Comparison of ENCODE assay signal across 8 cellular contexts in genomic region chr17:2025220-2025621, GRCh38. TPM values are rescaled to one million over a fixed set of nuclear protein-coding genes. Genes with fewer than 3 reads are reported as not detected.
DNase-seq lines count a peak whose midpoint lies in the region; ATAC-seq and TF ChIP-seq lines count a peak whose summit lies in the region.

TSS of gene RTN4RL1 (minus strand) at chr17:2025334. CDS start at chr17:2024865, 469 bp downstream.

- no peaks in the 10 kb centered on the region for H3K36me3 ChIP-seq in Caco-2 (ENCODE audit: control insufficient read depth, insufficient read depth, low read length)
- H3K36me3 ChIP-seq in MG63 = no peaks in the 10 kb centered on the region; the same call in 1 of the 2 replicates

- H3K4me3 ChIP-seq in Caco-2 (ENCODE audit: low read depth, low read length) (peak within 1 kb of the TSS; percentile 59), MG63 (peak within 1 kb of the TSS; percentile 44)

- ATAC-seq in GM21786 (IDR thresholded peaks at IDR 0.05; ENCODE audit: unreplicated experiment) = no peak

- H3K27me3 ChIP-seq in Caco-2 (replicated peaks; ENCODE audit: control insufficient read depth, insufficient read depth, low read length) (peaks cover 6% of the 10 kb centered on the region), MG63 (no peaks in the 10 kb centered on the region)

- peak in 1 of 2 experiments; percentile 1 for TF ChIP-seq CTCF in Caco-2 (IDR thresholded peaks at IDR 0.05; ENCODE audit: insufficient read depth in 1 of 2, low read depth in 1 of 2, low read length in 1 of 2, severe bottlenecking in 1 of 2, unreplicated experiment in 1 of 2)
- no peak for TF ChIP-seq CTCF in VCaP (conservative IDR thresholded peaks at IDR 0.05)
- no peak for TF ChIP-seq CTCF in MCF 10A (IDR thresholded peaks at IDR 0.05; ENCODE audit: unreplicated experiment)

- CTCF ChIA-PET in Caco-2 (lab: Charles Lee) = interaction anchor here (0.7 to 4.3 kb wide), 10 partner anchors 13 to 143 kb away, joined by 3 to 185 read pairs (median 5); no protein-coding TSS in a partner anchor
- CTCF ChIA-PET in MCF 10A (lab: Yijun Ruan, JAX) = interaction anchor here (0.5 to 7.4 kb wide), 23 partner anchors 15 to 1803 kb away, joined by 3 to 124 read pairs (median 4); no protein-coding TSS in a partner anchor

- peaks cover 18% of the 10 kb centered on the region; the same call in 1 of the 2 replicates for H3K4me1 ChIP-seq in Caco-2

- H3K27ac Mint-ChIP-seq in Caco-2 (ENCODE audit: unreplicated experiment) = no peak within 1 kb of the TSS
- no peak within 1 kb of the TSS for H3K27ac Mint-ChIP-seq in MCF 10A (ENCODE audit: low read depth, unreplicated experiment)
- no peak within 1 kb of the TSS for H3K27ac Mint-ChIP-seq in immature natural killer cell

- H3K36me3 Mint-ChIP-seq in Caco-2 (ENCODE audit: insufficient read depth, unreplicated experiment) = peaks cover 11% of the 10 kb centered on the region
- no peaks in the 10 kb centered on the region for H3K36me3 Mint-ChIP-seq in MCF 10A (ENCODE audit: insufficient read depth, unreplicated experiment)
- H3K36me3 Mint-ChIP-seq in immature natural killer cell = no peaks in the 10 kb centered on the region

- peaks cover 8% of the 10 kb centered on the region for H3K27me3 Mint-ChIP-seq in Caco-2 (ENCODE audit: insufficient read depth, unreplicated experiment)
- no peaks in the 10 kb centered on the region for H3K27me3 Mint-ChIP-seq in MCF 10A (ENCODE audit: insufficient read depth, unreplicated experiment)
- peaks cover 9 to 17% (median 15%) of the 10 kb centered on the region in 3 donors for H3K27me3 Mint-ChIP-seq in immature natural killer cell (ENCODE audit: low read depth in 3 of 3)

- intact Hi-C loops in Caco-2 (cut with micrococcal nuclease; ENCODE audit: unreplicated experiment) (no loop called here), MCF 10A (cut with micrococcal nuclease) (loop anchor here (1.0 to 5.0 kb wide), 3 partner anchors 44 to 308 kb away; no protein-coding TSS in a partner anchor)

- no TSS peak for BruUV-seq in Caco-2 (replicated peaks; lab: Mats Ljungman, UMichigan)
- no TSS peak for BruUV-seq in MCF 10A (replicated peaks; lab: Mats Ljungman, UMichigan)

- H3K9me3 Mint-ChIP-seq in Caco-2 (ENCODE audit: unreplicated experiment) (no peaks in the 10 kb centered on the region), MCF 10A (ENCODE audit: unreplicated experiment) (no peaks in the 10 kb centered on the region), immature natural killer cell (no peaks in the 10 kb centered on the region)

- POLR2A ChIA-PET in Caco-2 (lab: Charles Lee) (no interaction called here), MCF 10A (lab: Yijun Ruan, JAX) (interaction anchor here (0.6 to 4.9 kb wide), 21 partner anchors 13 to 925 kb away, joined by 3 to 50 read pairs (median 4); partner anchors contain the start of genes OVCA2, RPA1 and SMYD4)

- H3K4me1 Mint-ChIP-seq in Caco-2 (ENCODE audit: low read depth, unreplicated experiment) (peaks cover 6% of the 10 kb centered on the region), MCF 10A (ENCODE audit: insufficient read depth, unreplicated experiment) (peaks cover 5% of the 10 kb centered on the region), immature natural killer cell (peaks cover 18 to 23% of the 10 kb centered on the region in 2 donors)

- H3K4me3 Mint-ChIP-seq in Caco-2 (ENCODE audit: unreplicated experiment) (peak within 1 kb of the TSS; percentile 69), MCF 10A (ENCODE audit: unreplicated experiment) (peak within 1 kb of the TSS; percentile 78), immature natural killer cell (peak within 1 kb of the TSS; percentile 73 to 84 (median 79))

- H3K9me3 ChIP-seq in Caco-2 (no peaks in the 10 kb centered on the region), MG63 (no peaks in the 10 kb centered on the region)

- DNase-seq in Caco-2 = peak; percentile 67 to 69
- peak; percentile 68 for DNase-seq in MG63
- DNase-seq in MCF 10A (ENCODE audit: unreplicated experiment) = peak; percentile 82
- DNase-seq in immature natural killer cell = peak; percentile 34 to 47 (median 44)
- peak; percentile 79 for DNase-seq in stimulated activated CD4-positive, alpha-beta T cell treated with anti-CD3 and anti-CD28 coated beads, Interleukin-15, amount 100 ng/mL, for 24 hours
- DNase-seq in RKO (ENCODE audit: low spot score) = no peak

- peak within 1 kb of the TSS; percentile 47; the same call in 1 of the 2 replicates for H3K27ac ChIP-seq in VCaP

RNA-seq across cellular contexts. Expression of gene RTN4RL1, which starts in this region (rescaled TPM):
- 0.54 and 0.60 TPM in 2 replicates for total RNA-seq in Caco-2 (2022)
- total RNA-seq in MG63 (2014; rRNA removed; shearing (Covaris generic); ENCODE audit: low replicate concordance) = 4.9 and 8.9 TPM in 2 replicates
- total RNA-seq in MCF 10A (2022) = 2.9 and 3.6 TPM in 2 replicates
- polyA plus RNA-seq in immature natural killer cell = under 1 TPM in 1 of 3 donors, not detected in 2; 0.37 TPM

Comparison
In these comparisons a context has a peak if more than half of its experiments do, and no peak if none do; other contexts are left out.
1. Peak in DNase-seq and H3K4me3 ChIP-seq in Caco-2; RNA of the gene not detected or under 1 TPM.
2. Peak in DNase-seq in immature natural killer cell; RNA of the gene not detected or under 1 TPM.